27 cellular contexts compared by ENCODE assay signal in genomic region chr4:18166925-18167324, GRCh38.
"Had no signal": no experiment of that assay in that cellular context is flagged by ENCODE, and none has a peak within 500 bp of the region (broad histone marks: within the 10 kb centered on the region; RNA-seq: fewer than 3 reads in every experiment).

No MANE protein-coding gene starts in this region.

- H3K36me3 ChIP-seq: colonic mucosa, esophagus muscularis mucosa, esophagus squamous epithelium, gastrocnemius medialis, gastroesophageal sphincter, heart left ventricle, heart right ventricle had no signal

- H3K4me1 ChIP-seq: colonic mucosa, esophagus muscularis mucosa, esophagus squamous epithelium, foreskin keratinocyte, gastrocnemius medialis, gastroesophageal sphincter, heart left ventricle, heart right ventricle had no signal

- H3K9me3 ChIP-seq: colonic mucosa, esophagus squamous epithelium, gastrocnemius medialis had no signal

- DNase-seq: colonic mucosa; cortex of kidney; dermis blood vessel endothelial cell; dorsolateral prefrontal cortex; effector CD4-positive, alpha-beta T cell; effector CD8-positive, alpha-beta T cell; effector memory CD4-positive, alpha-beta T cell; effector memory CD8-positive, alpha-beta T cell; endodermal cell; erythroblast; esophagus squamous epithelium; foreskin fibroblast; foreskin keratinocyte; foreskin melanocyte; gastrocnemius medialis; glutamatergic neuron; head of caudate nucleus; heart left ventricle; heart right ventricle had no signal

- FAIRE-seq: colon, endometrium, endothelial cell of umbilical vein, frontal cortex had no signal

- H3K4me3 ChIP-seq: colonic mucosa, coronary artery, dorsolateral prefrontal cortex, esophagus muscularis mucosa, esophagus squamous epithelium, gastrocnemius medialis, gastroesophageal sphincter, heart left ventricle, heart right ventricle had no signal

- H3K27me3 ChIP-seq: colonic mucosa, esophagus muscularis mucosa, esophagus squamous epithelium, foreskin keratinocyte, gastrocnemius medialis, gastroesophageal sphincter, heart left ventricle, heart right ventricle had no signal

- H3K27ac ChIP-seq: colonic mucosa, coronary artery, dorsolateral prefrontal cortex, epithelial cell of prostate, esophagus muscularis mucosa, esophagus squamous epithelium, foreskin keratinocyte, gastrocnemius medialis, gastroesophageal sphincter, heart left ventricle, heart right ventricle had no signal

- ATAC-seq: effector memory CD8-positive, alpha-beta T cell; foreskin keratinocyte; gastrocnemius medialis; gastroesophageal sphincter; heart left ventricle; heart right ventricle had no signal
